ENCODE assay signal across 8 cellular contexts in the genomic region with DNA sequence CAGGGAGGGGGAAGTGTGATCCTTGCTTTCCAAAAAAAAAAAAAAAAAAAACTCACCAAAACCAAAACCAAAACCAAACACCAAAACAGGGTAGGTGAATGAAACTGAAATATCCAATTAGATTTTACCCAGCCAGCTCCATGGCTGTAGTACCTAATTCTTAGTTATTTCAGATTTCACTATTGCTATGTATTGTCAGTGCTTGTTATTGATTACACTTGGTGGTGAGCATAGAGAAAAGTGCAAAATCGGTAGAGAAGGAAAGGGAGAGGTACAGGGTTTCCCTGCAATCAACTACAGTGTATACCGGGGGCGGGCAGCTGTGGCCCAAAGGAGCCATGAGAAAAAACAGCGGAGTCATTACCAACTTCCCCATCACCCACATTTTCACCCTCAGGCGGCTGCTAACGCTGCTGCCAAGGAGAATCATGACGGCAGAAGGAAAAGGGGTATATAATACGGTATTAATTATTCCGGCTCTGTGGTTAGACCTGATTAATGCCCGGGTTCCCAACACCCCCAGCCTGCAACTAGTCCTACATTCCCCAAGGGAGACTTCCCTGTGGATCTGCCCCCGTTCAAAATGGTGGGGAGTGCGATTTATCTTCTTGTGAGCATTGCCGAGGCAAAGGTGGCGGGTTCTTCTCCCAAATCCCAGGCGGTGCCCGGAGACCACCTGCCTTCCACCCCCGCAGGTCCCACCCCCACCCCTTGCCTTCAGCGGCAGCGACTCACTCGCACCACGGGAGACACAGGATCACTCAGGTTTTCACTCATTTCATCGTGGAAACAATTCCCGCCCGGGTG. TPM values are rescaled to one million over a fixed set of nuclear protein-coding genes. Genes with fewer than 3 reads are reported as not detected.
DNase-seq lines count a peak whose midpoint lies in the region; ATAC-seq and TF ChIP-seq lines count a peak whose summit lies in the region.

A gene (minus strand): TSS at position 30 of the 807 bp plus-strand sequence. CDS start 486 bp downstream, outside the sequence.

- TF ChIP-seq CTCF in AG09309 (IDR thresholded peaks at IDR 0.05; ENCODE audit: control insufficient read depth, insufficient read depth, low read depth, low read length, missing control alignments) (no peak), esophagus muscularis mucosa (IDR thresholded peaks at IDR 0.05) (no peak)

- no peak for TF ChIP-seq POLR2A in esophagus muscularis mucosa (IDR thresholded peaks at IDR 0.05; ENCODE audit: low read depth)

- no peaks in the 10 kb centered on the region for H3K27me3 Mint-ChIP-seq in naive thymus-derived CD8-positive, alpha-beta T cell

- POLR2A ChIA-PET in naive thymus-derived CD8-positive, alpha-beta T cell (lab: Charles Lee): interaction anchor here (0.8 to 3.6 kb wide), 9 partner anchors 9 to 420 kb away, joined by 3 to 22 read pairs (median 6); a partner anchor contains a TSS

- H3K27ac ChIP-seq in esophagus muscularis mucosa (replicated peaks in 1 of 4) (peak within 1 kb of the TSS; percentile 98 to 99 (median 99)), stomach smooth muscle (ENCODE audit: low read length) (peak within 1 kb of the TSS; percentile 99)

- H3K4me1 Mint-ChIP-seq in naive thymus-derived CD8-positive, alpha-beta T cell: peaks cover 21 to 64% (median 52%) of the 10 kb centered on the region in 4 donors

- H3K27me3 ChIP-seq in NT2/D1 (ENCODE audit: insufficient read depth, insufficient read length) (no peaks in the 10 kb centered on the region), esophagus muscularis mucosa (no peaks in the 10 kb centered on the region), stomach smooth muscle (ENCODE audit: control insufficient read depth in 1 of 2, insufficient read depth in 2 of 2, low read length in 2 of 2) (no peaks in the 10 kb centered on the region)

- peaks cover 0 to 2% (median 0%) of the 10 kb centered on the region in 9 donors for H3K9me3 Mint-ChIP-seq in naive thymus-derived CD8-positive, alpha-beta T cell

- H3K9ac ChIP-seq in NT2/D1 (ENCODE audit: insufficient read length, low read depth): peak within 1 kb of the TSS; percentile 95
- H3K9ac ChIP-seq in stomach smooth muscle (ENCODE audit: low read length in 2 of 2): peak within 1 kb of the TSS; percentile 78 to 99

- peaks cover 8 to 45% (median 23%) of the 10 kb centered on the region in 3 donors for H3K36me3 Mint-ChIP-seq in naive thymus-derived CD8-positive, alpha-beta T cell

- H3K36me3 ChIP-seq in NT2/D1 (ENCODE audit: insufficient read depth, insufficient read length, low read length) (peaks cover 49% of the 10 kb centered on the region), esophagus muscularis mucosa (peaks cover 0 to 19% (median 12%) of the 10 kb centered on the region in 4 donors), stomach smooth muscle (ENCODE audit: control insufficient read depth in 2 of 2, insufficient read depth in 2 of 2, low read length in 2 of 2) (peaks cover 3% of the 10 kb centered on the region in 2 donors)

- H3K4me1 ChIP-seq in NT2/D1 (ENCODE audit: insufficient read depth, insufficient read length): no peaks in the 10 kb centered on the region
- peaks cover 23 to 55% (median 52%) of the 10 kb centered on the region in 4 donors for H3K4me1 ChIP-seq in esophagus muscularis mucosa
- H3K4me1 ChIP-seq in stomach smooth muscle (ENCODE audit: control insufficient read depth, insufficient read depth, low read length): peaks cover 6% of the 10 kb centered on the region

- WGBS in esophagus muscularis mucosa: 1% methylated on average over 24 of the region's 24 CpGs

- no peak for TF ChIP-seq EP300 in esophagus muscularis mucosa (IDR thresholded peaks at IDR 0.05)

- peak within 1 kb of the TSS; percentile 96 to 100 (median 99) for H3K27ac Mint-ChIP-seq in naive thymus-derived CD8-positive, alpha-beta T cell

- H3K4me3 ChIP-seq in AG09309 (ENCODE audit: control insufficient read depth, low read depth, low read length) (peak within 1 kb of the TSS; percentile 98), NT2/D1 (ENCODE audit: insufficient read length, low read depth) (peak within 1 kb of the TSS; percentile 90), esophagus muscularis mucosa (peak within 1 kb of the TSS; percentile 75 to 97 (median 91)), stomach smooth muscle (ENCODE audit: low read length in 2 of 2) (peak within 1 kb of the TSS; percentile 92 to 95)

- DNase-seq in AG09309 (ENCODE audit: low read depth) (no peak), NT2/D1 (ENCODE audit: low read depth, low spot score) (no peak), activated T-cell treated with anti-CD3 and anti-CD28 coated beads for 4 hours (peak; percentile 33), esophagus muscularis mucosa (ENCODE audit: extremely low spot score) (no peak)
- DNase-seq in naive thymus-derived CD8-positive, alpha-beta T cell: peak; percentile 14 to 69 (median 40)

- no peaks in the 10 kb centered on the region for H3K9me3 ChIP-seq in NT2/D1 (ENCODE audit: insufficient read depth, low read length)
- H3K9me3 ChIP-seq in esophagus muscularis mucosa: no peaks in the 10 kb centered on the region
- H3K9me3 ChIP-seq in stomach smooth muscle (ENCODE audit: control insufficient read depth in 2 of 2, low read length in 2 of 2): no peaks in the 10 kb centered on the region

- intact Hi-C loops in esophagus muscularis mucosa (cut with DNase I): loop anchor here (5.0 kb wide), 1 partner anchor 52 kb away; a partner anchor contains a TSS

- H3K4me3 Mint-ChIP-seq in naive thymus-derived CD8-positive, alpha-beta T cell: peak within 1 kb of the TSS; percentile 90 to 100 (median 96)

- ATAC-seq in GM19351 (IDR thresholded peaks at IDR 0.05; ENCODE audit: unreplicated experiment) (peak; percentile 21), GM19452 (IDR thresholded peaks at IDR 0.05; ENCODE audit: unreplicated experiment) (no peak)
- ATAC-seq in naive thymus-derived CD8-positive, alpha-beta T cell: no peak

RNA-seq across cellular contexts. Expression of the gene that starts here (rescaled TPM):
- total RNA-seq in esophagus muscularis mucosa: 10 to 100 TPM; 30.7 to 50.5 (median 40.9) TPM
- total RNA-seq in naive thymus-derived CD8-positive, alpha-beta T cell: 100 to 1,000 TPM; 188 to 190 TPM
- polyA plus RNA-seq in naive thymus-derived CD8-positive, alpha-beta T cell: 100 to 1,000 TPM in 2 of 3 donors, 10 to 100 TPM in 1; 81.5 to 126 (median 101) TPM

Comparison
In these comparisons a context has a peak if more than half of its experiments do, and no peak if none do; other contexts are left out.
1. DNase-seq: peak in activated T-cell treated with anti-CD3 and anti-CD28 coated beads for 4 hours (single experiment) and naive thymus-derived CD8-positive, alpha-beta T cell (10 of 10); none in AG09309 (single experiment), NT2/D1 (single experiment) and esophagus muscularis mucosa (single experiment).
2. Peak in every context shown above with its lines, with median percentiles within 50 percentile points of each other: H3K4me3 ChIP-seq.